In genomic region chr14:74762917-74763802, GRCh38 we compare ENCODE assay signal across 1 cellular context.
TF ChIP-seq lines count a peak whose summit lies in the region.

Gene YLPM1, plus strand, starts transcription at chr14:74763316. Its CDS starts 174 bp downstream, at chr14:74763490.

TF ChIP-seq in GM12878, 131 proteins besides CTCF, POLR2A, EP300 and RAD21 (continued from another document):
- peak; percentile 27 for TF ChIP-seq E2F8 (IDR thresholded peaks at IDR 0.05; ENCODE audit: low read depth, partially characterized antibody)
- TF ChIP-seq, protein P1, sequence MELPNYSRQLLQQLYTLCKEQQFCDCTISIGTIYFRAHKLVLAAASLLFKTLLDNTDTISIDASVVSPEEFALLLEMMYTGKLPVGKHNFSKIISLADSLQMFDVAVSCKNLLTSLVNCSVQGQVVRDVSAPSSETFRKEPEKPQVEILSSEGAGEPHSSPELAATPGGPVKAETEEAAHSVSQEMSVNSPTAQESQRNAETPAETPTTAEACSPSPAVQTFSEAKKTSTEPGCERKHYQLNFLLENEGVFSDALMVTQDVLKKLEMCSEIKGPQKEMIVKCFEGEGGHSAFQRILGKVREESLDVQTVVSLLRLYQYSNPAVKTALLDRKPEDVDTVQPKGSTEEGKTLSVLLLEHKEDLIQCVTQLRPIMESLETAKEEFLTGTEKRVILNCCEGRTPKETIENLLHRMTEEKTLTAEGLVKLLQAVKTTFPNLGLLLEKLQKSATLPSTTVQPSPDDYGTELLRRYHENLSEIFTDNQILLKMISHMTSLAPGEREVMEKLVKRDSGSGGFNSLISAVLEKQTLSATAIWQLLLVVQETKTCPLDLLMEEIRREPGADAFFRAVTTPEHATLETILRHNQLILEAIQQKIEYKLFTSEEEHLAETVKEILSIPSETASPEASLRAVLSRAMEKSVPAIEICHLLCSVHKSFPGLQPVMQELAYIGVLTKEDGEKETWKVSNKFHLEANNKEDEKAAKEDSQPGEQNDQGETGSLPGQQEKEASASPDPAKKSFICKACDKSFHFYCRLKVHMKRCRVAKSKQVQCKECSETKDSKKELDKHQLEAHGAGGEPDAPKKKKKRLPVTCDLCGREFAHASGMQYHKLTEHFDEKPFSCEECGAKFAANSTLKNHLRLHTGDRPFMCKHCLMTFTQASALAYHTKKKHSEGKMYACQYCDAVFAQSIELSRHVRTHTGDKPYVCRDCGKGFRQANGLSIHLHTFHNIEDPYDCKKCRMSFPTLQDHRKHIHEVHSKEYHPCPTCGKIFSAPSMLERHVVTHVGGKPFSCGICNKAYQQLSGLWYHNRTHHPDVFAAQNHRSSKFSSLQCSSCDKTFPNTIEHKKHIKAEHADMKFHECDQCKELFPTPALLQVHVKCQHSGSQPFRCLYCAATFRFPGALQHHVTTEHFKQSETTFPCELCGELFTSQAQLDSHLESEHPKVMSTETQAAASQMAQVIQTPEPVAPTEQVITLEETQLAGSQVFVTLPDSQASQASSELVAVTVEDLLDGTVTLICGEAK (IDR thresholded peaks at IDR 0.05; ENCODE audit: borderline replicate concordance), result peak; percentile 53; the same call in 1 of the 2 replicates
- TF ChIP-seq TCF12 (IDR thresholded peaks at IDR 0.05; ENCODE audit: low read depth, low read length), result 0 out of 2 replicates have a peak, but pooled peaks have one; percentile 23
- no peak for TF ChIP-seq ZNF207 (IDR thresholded peaks at IDR 0.05; ENCODE audit: borderline replicate concordance)
- peak; percentile 55; the same call in 1 of the 2 replicates for TF ChIP-seq PML (IDR thresholded peaks at IDR 0.05; ENCODE audit: low read length)
- 0 out of 2 replicates have a peak, but pooled peaks have one; percentile 53 for TF ChIP-seq ELK1 (IDR thresholded peaks at IDR 0.05; ENCODE audit: low read depth, low read length)
- TF ChIP-seq SIN3A (IDR thresholded peaks at IDR 0.05; ENCODE audit: low read depth, low read length), result no peak
- TF ChIP-seq SRF (IDR thresholded peaks at IDR 0.05; ENCODE audit: low read depth in 2 of 2, low read length in 2 of 2), result no peak
- TF ChIP-seq, protein P2, sequence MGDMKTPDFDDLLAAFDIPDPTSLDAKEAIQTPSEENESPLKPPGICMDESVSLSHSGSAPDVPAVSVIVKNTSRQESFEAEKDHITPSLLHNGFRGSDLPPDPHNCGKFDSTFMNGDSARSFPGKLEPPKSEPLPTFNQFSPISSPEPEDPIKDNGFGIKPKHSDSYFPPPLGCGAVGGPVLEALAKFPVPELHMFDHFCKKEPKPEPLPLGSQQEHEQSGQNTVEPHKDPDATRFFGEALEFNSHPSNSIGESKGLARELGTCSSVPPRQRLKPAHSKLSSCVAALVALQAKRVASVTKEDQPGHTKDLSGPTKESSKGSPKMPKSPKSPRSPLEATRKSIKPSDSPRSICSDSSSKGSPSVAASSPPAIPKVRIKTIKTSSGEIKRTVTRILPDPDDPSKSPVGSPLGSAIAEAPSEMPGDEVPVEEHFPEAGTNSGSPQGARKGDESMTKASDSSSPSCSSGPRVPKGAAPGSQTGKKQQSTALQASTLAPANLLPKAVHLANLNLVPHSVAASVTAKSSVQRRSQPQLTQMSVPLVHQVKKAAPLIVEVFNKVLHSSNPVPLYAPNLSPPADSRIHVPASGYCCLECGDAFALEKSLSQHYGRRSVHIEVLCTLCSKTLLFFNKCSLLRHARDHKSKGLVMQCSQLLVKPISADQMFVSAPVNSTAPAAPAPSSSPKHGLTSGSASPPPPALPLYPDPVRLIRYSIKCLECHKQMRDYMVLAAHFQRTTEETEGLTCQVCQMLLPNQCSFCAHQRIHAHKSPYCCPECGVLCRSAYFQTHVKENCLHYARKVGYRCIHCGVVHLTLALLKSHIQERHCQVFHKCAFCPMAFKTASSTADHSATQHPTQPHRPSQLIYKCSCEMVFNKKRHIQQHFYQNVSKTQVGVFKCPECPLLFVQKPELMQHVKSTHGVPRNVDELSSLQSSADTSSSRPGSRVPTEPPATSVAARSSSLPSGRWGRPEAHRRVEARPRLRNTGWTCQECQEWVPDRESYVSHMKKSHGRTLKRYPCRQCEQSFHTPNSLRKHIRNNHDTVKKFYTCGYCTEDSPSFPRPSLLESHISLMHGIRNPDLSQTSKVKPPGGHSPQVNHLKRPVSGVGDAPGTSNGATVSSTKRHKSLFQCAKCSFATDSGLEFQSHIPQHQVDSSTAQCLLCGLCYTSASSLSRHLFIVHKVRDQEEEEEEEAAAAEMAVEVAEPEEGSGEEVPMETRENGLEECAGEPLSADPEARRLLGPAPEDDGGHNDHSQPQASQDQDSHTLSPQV (IDR thresholded peaks at IDR 0.05), result peak; percentile 11; the same call in 1 of the 2 replicates
- no peak for TF ChIP-seq IRF3 (IDR thresholded peaks at IDR 0.05)
